Comparison of ENCODE assay signal across 8 cellular contexts in the genomic region with DNA sequence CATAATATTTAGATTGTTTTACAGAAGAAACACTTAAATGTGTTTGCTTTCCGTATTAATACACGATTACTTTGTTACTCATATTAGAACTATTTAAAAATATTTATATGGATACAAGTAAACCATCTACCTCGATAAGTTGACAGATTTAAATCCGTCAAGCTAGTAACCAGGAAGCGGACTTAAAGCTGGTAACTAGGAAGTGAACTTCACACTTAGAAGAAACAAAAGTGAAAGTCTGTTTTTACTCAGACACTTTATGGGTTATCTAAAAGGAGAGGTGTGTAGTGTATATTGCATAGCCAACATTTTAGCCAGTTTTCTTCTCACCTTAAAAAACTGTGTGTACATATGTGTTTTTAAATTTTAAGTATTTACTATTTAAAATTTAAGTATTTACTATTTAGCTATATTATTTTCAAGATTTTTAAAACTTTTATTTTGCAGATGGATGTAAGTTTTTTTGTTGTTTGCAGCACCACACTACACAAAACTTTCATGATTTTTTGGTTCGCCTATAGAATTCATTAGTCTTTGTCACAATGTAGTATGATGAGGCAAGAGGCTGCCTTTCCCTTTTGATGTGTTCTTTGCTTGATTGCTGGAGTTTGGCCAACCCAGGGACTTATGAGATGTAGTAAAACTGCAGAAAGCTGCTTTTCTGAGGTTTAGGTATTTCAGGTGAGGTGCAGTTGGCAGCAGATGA. TPM values are rescaled to one million over a fixed set of nuclear protein-coding genes. Genes with fewer than 3 reads are reported as not detected.
DNase-seq lines count a peak whose midpoint lies in the region; ATAC-seq, FAIRE-seq and TF ChIP-seq lines count a peak whose summit lies in the region.

No MANE protein-coding gene starts in this region.

- FAIRE-seq in small intestine (lab: Jason Lieb, UNC), result peak; percentile 97

- ATAC-seq in GM21390 (IDR thresholded peaks at IDR 0.05; ENCODE audit: unreplicated experiment) (peak; percentile 56), HG03571 (IDR thresholded peaks at IDR 0.05; ENCODE audit: unreplicated experiment) (peak; percentile 48), foreskin keratinocyte (peak; percentile 20)

- H3K27me3 ChIP-seq in foreskin keratinocyte, result no peaks in the 10 kb centered on the region
- no peaks in the 10 kb centered on the region for H3K27me3 ChIP-seq in small intestine (ENCODE audit: control insufficient read depth in 2 of 2, insufficient read depth in 2 of 2, low read length in 2 of 2)

- H3K4me1 ChIP-seq in foreskin keratinocyte (peaks cover 4% of the 10 kb centered on the region), small intestine (ENCODE audit: control insufficient read depth in 2 of 2, insufficient read depth in 1 of 2, low read depth in 1 of 2, low read length in 1 of 2) (peaks cover 5 to 6% of the 10 kb centered on the region in 2 donors)

- peak; percentile 77 for DNase-seq in GM10266 (ENCODE audit: extremely low spot score)
- no peak for DNase-seq in T-helper 2 cell treated with Interferon-gamma antibody and Interleukin-4, amounts not matched to agents 5 μg/mL and 100 μg/mL, for 36 hours (ENCODE audit: low spot score)
- peak in 1 of 2 donors; percentile 43 for DNase-seq in foreskin keratinocyte
- peak; percentile 90 for DNase-seq in small intestine
- no peak for DNase-seq in stimulated activated CD4-positive, alpha-beta T cell treated with anti-CD3 and anti-CD28 coated beads, Interleukin-4, amount 100 ng/mL, for 1 hour
- DNase-seq in NCI-H345 treated with DMSO at 0.1 percent for 48 hours (lab: John Stamatoyannopoulos, UW; ENCODE audit: unreplicated experiment), result no peak

- no peaks in the 10 kb centered on the region for H3K36me3 ChIP-seq in small intestine (ENCODE audit: control insufficient read depth in 2 of 2, insufficient read depth in 2 of 2, low read length in 2 of 2)

- H3K4me1 Mint-ChIP-seq in T-helper 2 cell treated with Interferon-gamma antibody and Interleukin-4, amounts not matched to agents 5 μg/mL and 100 μg/mL, for 36 hours (ENCODE audit: low read depth), result peaks cover 47% of the 10 kb centered on the region

- 1 to 13% (median 1%) methylated on average over 6 of the region's 6 CpGs for WGBS in small intestine, 3 donors

- H3K9me3 Mint-ChIP-seq in T-helper 2 cell treated with Interferon-gamma antibody and Interleukin-4, amounts not matched to agents 5 μg/mL and 100 μg/mL, for 36 hours, result no peaks in the 10 kb centered on the region

- peak overlapping the region; percentile 95 for H3K4me3 Mint-ChIP-seq in T-helper 2 cell treated with Interferon-gamma antibody and Interleukin-4, amounts not matched to agents 5 μg/mL and 100 μg/mL, for 36 hours

- no peaks in the 10 kb centered on the region for H3K9me3 ChIP-seq in small intestine (ENCODE audit: control insufficient read depth, low read depth)

- TF ChIP-seq CTCF in GM10266 (IDR thresholded peaks at IDR 0.05; ENCODE audit: control insufficient read depth, insufficient read depth, low read depth, missing control alignments) (no peak), foreskin keratinocyte (conservative IDR thresholded peaks at IDR 0.05) (no peak)

- peak overlapping the region; percentile 94 for H3K27ac Mint-ChIP-seq in T-helper 2 cell treated with Interferon-gamma antibody and Interleukin-4, amounts not matched to agents 5 μg/mL and 100 μg/mL, for 36 hours

- H3K27ac ChIP-seq in foreskin keratinocyte, result no peak overlapping the region
- H3K27ac ChIP-seq in small intestine (ENCODE audit: low read depth in 1 of 2, low read length in 1 of 2), result peak overlapping the region in 1 of 2 donors; percentile 55

- peaks cover 10% of the 10 kb centered on the region for H3K36me3 Mint-ChIP-seq in T-helper 2 cell treated with Interferon-gamma antibody and Interleukin-4, amounts not matched to agents 5 μg/mL and 100 μg/mL, for 36 hours (ENCODE audit: low read depth)

- peaks cover 8% of the 10 kb centered on the region for H3K27me3 Mint-ChIP-seq in T-helper 2 cell treated with Interferon-gamma antibody and Interleukin-4, amounts not matched to agents 5 μg/mL and 100 μg/mL, for 36 hours (ENCODE audit: low read depth)

- peak overlapping the region in 1 of 2 donors; percentile 30 for H3K4me3 ChIP-seq in small intestine (ENCODE audit: low read depth in 1 of 2, low read length in 2 of 2)

RNA-seq across cellular contexts. Expression of gene USP25, which starts 2.7 kb away (rescaled TPM):
- 25.5 and 27.3 TPM in 2 replicates for total RNA-seq in foreskin keratinocyte
- polyA plus RNA-seq in foreskin keratinocyte (9.0 TPM in 2 replicates), small intestine (1 to 10 TPM; 8.1 to 9.1 (median 8.6) TPM)

Comparison
In these comparisons a context has a peak if more than half of its experiments do, and no peak if none do; other contexts are left out.
1. DNase-seq: peak in GM10266 (single experiment) and small intestine (single experiment); none in T-helper 2 cell treated with Interferon-gamma antibody and Interleukin-4, amounts not matched to agents 5 μg/mL and 100 μg/mL, for 36 hours (single experiment), stimulated activated CD4-positive, alpha-beta T cell treated with anti-CD3 and anti-CD28 coated beads, Interleukin-4, amount 100 ng/mL, for 1 hour (single experiment) and NCI-H345 treated with DMSO at 0.1 percent for 48 hours (single experiment).
2. Peak in every context shown above with its lines, with median percentiles within 50 percentile points of each other: ATAC-seq.